Comparison of ENCODE assay signal across 8 cellular contexts in the genomic region with DNA sequence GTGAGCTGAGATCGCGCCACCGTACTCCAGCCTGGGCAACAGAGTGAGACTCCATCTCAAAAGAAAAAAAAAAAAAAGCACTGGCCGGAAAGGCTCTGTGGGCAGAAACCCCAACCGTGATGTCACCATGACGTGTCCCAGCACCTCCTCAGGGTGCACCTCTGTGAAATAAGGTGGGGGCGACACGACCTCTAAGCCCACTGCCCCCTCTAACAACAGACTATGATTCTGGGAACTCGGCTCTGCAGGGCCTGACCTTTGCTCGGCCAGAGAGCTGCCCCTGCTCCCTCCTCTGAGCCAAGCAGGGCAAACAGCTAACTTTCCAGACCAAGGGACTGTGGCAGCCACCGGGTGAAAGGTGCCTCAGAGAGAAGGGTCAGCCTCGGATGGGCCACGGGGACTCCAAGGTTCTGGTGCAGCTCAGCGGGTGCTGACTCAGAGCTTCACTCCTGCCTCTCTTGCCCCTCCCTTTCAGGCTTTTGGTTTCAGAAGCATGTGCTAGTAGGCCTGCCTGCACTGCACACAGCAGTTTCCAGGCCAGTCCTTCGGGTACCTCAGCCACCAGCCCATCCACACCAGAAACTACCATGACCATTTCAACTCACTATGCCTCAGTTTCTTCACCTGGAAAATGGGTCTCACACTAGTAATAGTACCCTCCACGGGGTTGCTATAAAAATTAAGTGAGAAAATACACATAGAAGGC. TPM values are rescaled to one million over a fixed set of nuclear protein-coding genes. Genes with fewer than 3 reads are reported as not detected.
DNase-seq lines count a peak whose midpoint lies in the region; ATAC-seq, FAIRE-seq and TF ChIP-seq lines count a peak whose summit lies in the region.

No MANE protein-coding gene starts in this region.

- no peaks in the 10 kb centered on the region for H3K27me3 ChIP-seq in CD4-positive, alpha-beta memory T cell (ENCODE audit: insufficient read depth, low read length)
- no peaks in the 10 kb centered on the region for H3K27me3 ChIP-seq in GM12878 (replicated peaks in 1 of 2; ENCODE audit: control insufficient read depth in 2 of 2, insufficient read depth in 2 of 2, low read length in 1 of 2)

- peaks cover 74% of the 10 kb centered on the region for H3K4me1 ChIP-seq in CD4-positive, alpha-beta memory T cell (ENCODE audit: insufficient read depth, low read length)
- H3K4me1 ChIP-seq in HEK293 (ENCODE audit: control insufficient read depth, insufficient read depth, low read length) = no peaks in the 10 kb centered on the region
- peaks cover 36% of the 10 kb centered on the region for H3K4me1 ChIP-seq in GM12878 (ENCODE audit: control insufficient read depth, insufficient read depth, low read length)

- H3K27ac Mint-ChIP-seq in CD4-positive, alpha-beta memory T cell = peak overlapping the region; percentile 98 to 100 (median 99)
- H3K27ac Mint-ChIP-seq in memory B cell = peak overlapping the region; percentile 100
- H3K27ac Mint-ChIP-seq in endothelial cell (ENCODE audit: unreplicated experiment) = no peak overlapping the region

- no peak for TF ChIP-seq POLR2A in GM12878 (IDR thresholded peaks at IDR 0.05; ENCODE audit: low read depth, low read length)

- peak overlapping the region; percentile 61 for H3K4me2 ChIP-seq in GM12878 (ENCODE audit: control insufficient read depth, insufficient read depth)

- peak overlapping the region; percentile 72 for H2AFZ ChIP-seq in GM12878 (ENCODE audit: control insufficient read depth, low read depth, low read length)

- DNase-seq in CD4-positive, alpha-beta memory T cell = peak; percentile 46 to 84 (median 50)
- DNase-seq in T-helper 2 cell (peak in 4 of 5 experiments; percentile 40 to 84 (median 50)), GM12878 (ENCODE audit: low read depth, low spot score) (no peak), memory B cell (ENCODE audit: low spot score in 2 of 2) (no peak), stromal cell of bone marrow (ENCODE audit: low read depth) (peak; percentile 76), endothelial cell (ENCODE audit: low spot score) (no peak), HuH-7 (ENCODE audit: low spot score) (no peak)

- H3K4me3 Mint-ChIP-seq in CD4-positive, alpha-beta memory T cell = peak overlapping the region; percentile 74 to 96 (median 85)
- H3K4me3 Mint-ChIP-seq in memory B cell (peak overlapping the region; percentile 44), endothelial cell (ENCODE audit: unreplicated experiment) (no peak overlapping the region)

- H3K4me1 Mint-ChIP-seq in CD4-positive, alpha-beta memory T cell = peaks cover 43 to 83% (median 63%) of the 10 kb centered on the region in 4 donors
- H3K4me1 Mint-ChIP-seq in memory B cell (peaks cover 53% of the 10 kb centered on the region), endothelial cell (ENCODE audit: unreplicated experiment) (peaks cover 30% of the 10 kb centered on the region)

- RAD21 ChIA-PET in GM12878 (lab: Charles Lee; ENCODE audit: unreplicated experiment) = interaction anchor here (0.5 to 7.2 kb wide), 4 partner anchors 11 to 116 kb away, joined by 3 to 141 read pairs (median 4); a partner anchor contains a TSS

- TF ChIP-seq EP300 in GM12878 (IDR thresholded peaks at IDR 0.05; ENCODE audit: borderline replicate concordance in 1 of 2, control insufficient read depth in 1 of 2, low read depth in 2 of 2, low read length in 2 of 2) = no peak

- TF ChIP-seq CTCF in HEK293 (tag by site-specific recombination; IDR thresholded peaks at IDR 0.05) = no peak
- TF ChIP-seq CTCF in GM12878 (IDR thresholded peaks at IDR 0.05 in 2 of 3, conservative IDR thresholded peaks at IDR 0.05 in 1 of 3; ENCODE audit: control insufficient read depth in 2 of 3, extremely low read depth in 1 of 3, insufficient read depth in 1 of 3, low read depth in 3 of 3, low read length in 3 of 3) = no peak
- no peak for TF ChIP-seq CTCF in endothelial cell (IDR thresholded peaks at IDR 0.05; ENCODE audit: unreplicated experiment)

- H3K79me2 ChIP-seq in GM12878 (ENCODE audit: control insufficient read depth, insufficient read depth, low read length) = peaks cover 32% of the 10 kb centered on the region

- intact Hi-C loops in CD4-positive, alpha-beta memory T cell (cut with micrococcal nuclease) = loop anchor here (1.0 kb wide), 1 partner anchor 8 kb away; a partner anchor contains a TSS
- intact Hi-C loops in GM12878 (cut with micrococcal nuclease; ENCODE audit: unreplicated experiment) = no loop called here

- peak overlapping the region in 1 of 2 donors; percentile 16 for H3K4me3 ChIP-seq in CD4-positive, alpha-beta memory T cell (ENCODE audit: low read length in 2 of 2)
- no peak overlapping the region for H3K4me3 ChIP-seq in HEK293 (ENCODE audit: low read depth, low read length)
- H3K4me3 ChIP-seq in GM12878 = no peak overlapping the region; the same call in 1 of the 2 replicates

- no peaks in the 10 kb centered on the region for H3K9me3 Mint-ChIP-seq in CD4-positive, alpha-beta memory T cell
- H3K9me3 Mint-ChIP-seq in memory B cell (no peaks in the 10 kb centered on the region), endothelial cell (ENCODE audit: unreplicated experiment) (no peaks in the 10 kb centered on the region)

- H3K9me3 ChIP-seq in CD4-positive, alpha-beta memory T cell (ENCODE audit: control insufficient read depth in 1 of 2, low read length in 2 of 2) = no peaks in the 10 kb centered on the region
- no peaks in the 10 kb centered on the region for H3K9me3 ChIP-seq in HEK293 (ENCODE audit: control insufficient read depth, insufficient read depth, low read depth, low read length)
- no peaks in the 10 kb centered on the region for H3K9me3 ChIP-seq in GM12878 (replicated peaks; ENCODE audit: control insufficient read depth, insufficient read depth, low read length)

- SMC1A ChIA-PET in GM12878 (lab: Charles Lee; ENCODE audit: uncharacterized antibody, unreplicated experiment) = interaction anchor here (1.0 to 9.5 kb wide), 4 partner anchors 11 to 187 kb away, joined by 3 to 194 read pairs (median 4); a partner anchor contains a TSS

- peak; percentile 80 for ATAC-seq in GM12878
- peak; percentile 19 for ATAC-seq in memory B cell (ENCODE audit: low read depth)

- CTCF ChIA-PET in CD4-positive, alpha-beta memory T cell (lab: Charles Lee; ENCODE audit: partially characterized antibody) = interaction anchor here (0.9 to 20.1 kb wide), 6 partner anchors 8 to 74 kb away, joined by 3 to 446 read pairs (median 14); a partner anchor contains a TSS
- CTCF ChIA-PET in HEK293 (lab: Yijun Ruan, JAX) = interaction anchor here (1.1 to 4.8 kb wide), 3 partner anchors 8 to 72 kb away, joined by 3 to 59 read pairs (median 5); a partner anchor contains a TSS
- CTCF ChIA-PET in GM12878 (lab: Yijun Ruan, JAX) = interaction anchor here (0.6 to 7.4 kb wide), 8 partner anchors 8 to 624 kb away, joined by 3 to 154 read pairs (median 3); a partner anchor contains a TSS

- no TSS peak for BruUV-seq in GM12878 (replicated peaks; lab: Mats Ljungman, UMichigan)

- in situ Hi-C loops in GM12878 (cut with MboI) = loop anchor here (25.0 kb wide), 1 partner anchor 103 kb away; a partner anchor contains a TSS

- H3K36me3 Mint-ChIP-seq in CD4-positive, alpha-beta memory T cell = peaks cover 17 to 46% of the 10 kb centered on the region in 2 donors
- H3K36me3 Mint-ChIP-seq in memory B cell (peaks cover 18% of the 10 kb centered on the region), endothelial cell (ENCODE audit: low read depth, unreplicated experiment) (peaks cover 20% of the 10 kb centered on the region)

- H3K36me3 ChIP-seq in CD4-positive, alpha-beta memory T cell (ENCODE audit: insufficient read depth, low read length) = peaks cover 39% of the 10 kb centered on the region
- H3K36me3 ChIP-seq in HEK293 (ENCODE audit: control insufficient read depth in 2 of 2, insufficient read depth in 1 of 2, low read length in 2 of 2) (peaks cover 0 to 24% of the 10 kb centered on the region in 2 experiments; a peak in 2 of 3 replicates), GM12878 (ENCODE audit: control insufficient read depth in 2 of 2, insufficient read depth in 2 of 2, low read length in 1 of 2) (peaks cover 0 to 7% of the 10 kb centered on the region in 2 experiments; a peak in 3 of 4 replicates)

- peak; percentile 96 for FAIRE-seq in GM12878 (lab: Jason Lieb, UNC)

- H4K20me1 ChIP-seq in GM12878 (ENCODE audit: control insufficient read depth, insufficient read depth) = no peaks in the 10 kb centered on the region

- peak overlapping the region; percentile 71; the same call in 1 of the 2 replicates for H3K9ac ChIP-seq in GM12878 (ENCODE audit: control insufficient read depth, insufficient read depth, low read length)

- POLR2A ChIA-PET in CD4-positive, alpha-beta memory T cell (lab: Charles Lee; ENCODE audit: partially characterized antibody) = interaction anchor here (0.6 to 11.0 kb wide), 10 partner anchors 10 to 121 kb away, joined by 3 to 188 read pairs (median 4); a partner anchor contains a TSS
- POLR2A ChIA-PET in HEK293 (lab: Yijun Ruan, JAX) (interaction anchor here (0.6 to 2.1 kb wide), 2 partner anchors 11 to 14 kb away, joined by 3 to 10 read pairs; a partner anchor contains a TSS), GM12878 (lab: Charles Lee) (interaction anchor here (0.5 to 1.5 kb wide), 6 partner anchors 9 to 110 kb away, joined by 3 to 5 read pairs (median 4); a partner anchor contains a TSS)

- no peaks in the 10 kb centered on the region for H3K27me3 Mint-ChIP-seq in CD4-positive, alpha-beta memory T cell
- H3K27me3 Mint-ChIP-seq in memory B cell = no peaks in the 10 kb centered on the region
- peaks cover 12% of the 10 kb centered on the region for H3K27me3 Mint-ChIP-seq in endothelial cell (ENCODE audit: unreplicated experiment)

- H3K27ac ChIP-seq in CD4-positive, alpha-beta memory T cell (ENCODE audit: low read depth, low read length) = peak overlapping the region; percentile 94
- H3K27ac ChIP-seq in HEK293 (ENCODE audit: extremely low read depth, low read depth, low read length) (no peak overlapping the region), GM12878 (ENCODE audit: control insufficient read depth, insufficient read depth) (peak overlapping the region; percentile 95)

- 1% methylated on average over 13 of the region's 16 CpGs for WGBS in GM12878 (ENCODE audit: insufficient coverage, insufficient replicate concordance, low lambda C conversion rate, missing lambda C conversion rate)

- no peak for TF ChIP-seq RAD21 in GM12878 (IDR thresholded peaks at IDR 0.05; ENCODE audit: insufficient read depth, low read depth, low read length)

RNA-seq across cellular contexts. Expression of a gene that starts 8.0 kb away (rescaled TPM):
- 100 to 1,000 TPM; 140 to 144 TPM for total RNA-seq in CD4-positive, alpha-beta memory T cell
- 100 to 1,000 TPM; 176 to 220 TPM for polyA plus RNA-seq in CD4-positive, alpha-beta memory T cell
- total RNA-seq in GM12878 (2013; cell fraction: nucleolus; rRNA removed) = 34.9 and 36.4 TPM in 2 replicates
- total RNA-seq in GM12878 (2014; rRNA removed) (35.6 and 40.0 TPM in 2 replicates), GM12878 (2014; rRNA removed; fragmentation: Illumina TruSeq; extraction: Trizol) (16.8 and 17.0 TPM in 2 replicates), GM12878 (2021) (26.9 and 34.6 TPM in 2 replicates), endothelial cell (ENCODE audit: unreplicated experiment) (78.5 TPM)
- polyA plus RNA-seq in GM12878 (2011; ENCODE audit: low read depth) = 19.0 TPM
- polyA plus RNA-seq in GM12878 (2011; rRNA removed) (23.5 and 38.3 TPM in 2 replicates), GM12878 (2014; fragmentation: Illumina TruSeq; extraction: Trizol) (26.5 and 27.0 TPM in 2 replicates), GM12878 (2014; fragmentation: Nextera tagmentation; extraction: Ambion mirVana) (10 to 100 TPM in 1 of 2 experiments, 1 to 10 TPM in 1; 6.1 to 11.7 TPM), GM12878 (2014; rRNA removed) (15.7 and 23.3 TPM in 2 replicates), GM12878 (2016; fragmentation: Nextera tagmentation; extraction: Ambion mirVana) (10 to 100 TPM; 25.4 to 30.6 TPM)
- polyA plus RNA-seq in GM12878 (2011; cell fraction: cytosol; rRNA removed) = 51.8 and 64.4 TPM in 2 replicates
- 46.9 and 55.2 TPM in 2 replicates for polyA plus RNA-seq in GM12878 (2011; cell fraction: nucleus; rRNA removed)
- polyA plus RNA-seq in GM12878 (2012) = 34.2 and 49.8 TPM in 2 replicates
- polyA minus RNA-seq in GM12878 (2011; rRNA and poly(A)+ RNA removed) = 38.6 and 47.2 TPM in 2 replicates
- polyA minus RNA-seq in GM12878 (2011; cell fraction: cytosol; rRNA and poly(A)+ RNA removed) = 12.0 and 13.7 TPM in 2 replicates
- polyA minus RNA-seq in GM12878 (2011; cell fraction: nucleus; rRNA and poly(A)+ RNA removed) = 9.4 and 10.2 TPM in 2 replicates

RNA-seq across cellular contexts. Expression of a gene that starts 13.9 kb away (rescaled TPM):
- 10 to 100 TPM; 31.1 to 33.6 TPM for total RNA-seq in CD4-positive, alpha-beta memory T cell
- 100 to 1,000 TPM in 1 of 2 donors, 10 to 100 TPM in 1; 84.3 to 101 TPM for polyA plus RNA-seq in CD4-positive, alpha-beta memory T cell
- 19.8 and 82.8 TPM in 2 replicates for total RNA-seq in GM12878 (2013; cell fraction: nucleolus; rRNA removed)
- 41.9 and 42.3 TPM in 2 replicates for total RNA-seq in GM12878 (2014; rRNA removed)
- total RNA-seq in GM12878 (2014; rRNA removed; fragmentation: Illumina TruSeq; extraction: Trizol) = 27.2 and 28.5 TPM in 2 replicates
- 42.0 and 45.1 TPM in 2 replicates for total RNA-seq in GM12878 (2021)
- polyA plus RNA-seq in GM12878 (2011; ENCODE audit: low read depth) = 23.5 TPM
- polyA plus RNA-seq in GM12878 (2011; rRNA removed) = 26.3 and 54.9 TPM in 2 replicates
- 79.6 and 84.9 TPM in 2 replicates for polyA plus RNA-seq in GM12878 (2011; cell fraction: cytosol; rRNA removed)
- 82.3 and 86.2 TPM in 2 replicates for polyA plus RNA-seq in GM12878 (2011; cell fraction: nucleus; rRNA removed)
- polyA plus RNA-seq in GM12878 (2012) = 34.0 and 41.6 TPM in 2 replicates
- polyA plus RNA-seq in GM12878 (2014; fragmentation: Illumina TruSeq; extraction: Trizol) = 15.8 and 41.6 TPM in 2 replicates
- 100 to 1,000 TPM in 1 of 2 experiments, 10 to 100 TPM in 1; 72.6 to 104 TPM for polyA plus RNA-seq in GM12878 (2014; fragmentation: Nextera tagmentation; extraction: Ambion mirVana)
- 67.7 and 72.6 TPM in 2 replicates for polyA plus RNA-seq in GM12878 (2014; rRNA removed)
- 100 to 1,000 TPM in 1 of 2 experiments, 10 to 100 TPM in 1; 90.9 to 106 TPM for polyA plus RNA-seq in GM12878 (2016; fragmentation: Nextera tagmentation; extraction: Ambion mirVana)
- 14.6 and 25.1 TPM in 2 replicates for polyA minus RNA-seq in GM12878 (2011; rRNA and poly(A)+ RNA removed)
- polyA minus RNA-seq in GM12878 (2011; cell fraction: cytosol; rRNA and poly(A)+ RNA removed) = 11.8 and 12.7 TPM in 2 replicates
- 11.6 and 18.2 TPM in 2 replicates for polyA minus RNA-seq in GM12878 (2011; cell fraction: nucleus; rRNA and poly(A)+ RNA removed)
- total RNA-seq in endothelial cell (ENCODE audit: unreplicated experiment) = 31.7 TPM

RNA-seq across cellular contexts. Expression of a gene that starts 14.3 kb away (rescaled TPM):
- total RNA-seq in CD4-positive, alpha-beta memory T cell = 10 to 100 TPM; 66.2 to 66.3 TPM
- 100 to 1,000 TPM in 1 of 2 donors, 10 to 100 TPM in 1; 78.9 to 101 TPM for polyA plus RNA-seq in CD4-positive, alpha-beta memory T cell
- 31.5 and 34.1 TPM in 2 replicates for total RNA-seq in GM12878 (2013; cell fraction: nucleolus; rRNA removed)
- total RNA-seq in GM12878 (2014; rRNA removed) (97.1 and 114 TPM in 2 replicates), GM12878 (2014; rRNA removed; fragmentation: Illumina TruSeq; extraction: Trizol) (70.6 and 71.7 TPM in 2 replicates), GM12878 (2021) (64.8 and 66.3 TPM in 2 replicates), endothelial cell (ENCODE audit: unreplicated experiment) (67.6 TPM)
- 28.2 TPM for polyA plus RNA-seq in GM12878 (2011; ENCODE audit: low read depth)
- polyA plus RNA-seq in GM12878 (2011; rRNA removed) (33.2 and 50.7 TPM in 2 replicates), GM12878 (2014; fragmentation: Illumina TruSeq; extraction: Trizol) (49.8 and 93.1 TPM in 2 replicates), GM12878 (2014; fragmentation: Nextera tagmentation; extraction: Ambion mirVana) (1 to 10 TPM; 4.4 to 5.5 TPM), GM12878 (2014; rRNA removed) (95.4 and 104 TPM in 2 replicates), GM12878 (2016; fragmentation: Nextera tagmentation; extraction: Ambion mirVana) (100 to 1,000 TPM; 118 to 140 TPM)
- 74.8 and 117 TPM in 2 replicates for polyA plus RNA-seq in GM12878 (2011; cell fraction: cytosol; rRNA removed)
- polyA plus RNA-seq in GM12878 (2011; cell fraction: nucleus; rRNA removed) = 96.5 and 123 TPM in 2 replicates
- polyA plus RNA-seq in GM12878 (2012) = 54.1 and 62.5 TPM in 2 replicates
- polyA minus RNA-seq in GM12878 (2011; rRNA and poly(A)+ RNA removed) = 40.1 and 64.8 TPM in 2 replicates
- polyA minus RNA-seq in GM12878 (2011; cell fraction: cytosol; rRNA and poly(A)+ RNA removed) = 18.0 and 22.5 TPM in 2 replicates
- polyA minus RNA-seq in GM12878 (2011; cell fraction: nucleus; rRNA and poly(A)+ RNA removed) = 23.2 and 29.2 TPM in 2 replicates

RNA-seq across cellular contexts. Expression of a gene that starts 23.4 kb away (rescaled TPM):
- total RNA-seq in CD4-positive, alpha-beta memory T cell = 1 to 10 TPM; 1.0 to 1.2 TPM
- under 1 TPM; 0.17 to 0.32 TPM for polyA plus RNA-seq in CD4-positive, alpha-beta memory T cell
- total RNA-seq in GM12878 (2013; cell fraction: nucleolus; rRNA removed) = 0.39 and 0.77 TPM in 2 replicates
- total RNA-seq in GM12878 (2014; rRNA removed) (0.17 TPM in 1 of 2 replicates, not detected in the other), GM12878 (2014; rRNA removed; fragmentation: Illumina TruSeq; extraction: Trizol) (0.09 TPM in 2 replicates), GM12878 (2021) (0.13 and 0.36 TPM in 2 replicates), endothelial cell (ENCODE audit: unreplicated experiment) (0.77 TPM)
- not detected for polyA plus RNA-seq in GM12878 (2011; ENCODE audit: low read depth)
- polyA plus RNA-seq in GM12878 (2011; rRNA removed) (0.03 TPM in 1 of 2 replicates, not detected in the other), GM12878 (2014; fragmentation: Illumina TruSeq; extraction: Trizol) (0.07 and 0.10 TPM in 2 replicates), GM12878 (2014; fragmentation: Nextera tagmentation; extraction: Ambion mirVana) (not detected), GM12878 (2014; rRNA removed) (0.22 and 0.24 TPM in 2 replicates), GM12878 (2016; fragmentation: Nextera tagmentation; extraction: Ambion mirVana) (under 1 TPM in 1 of 2 experiments, not detected in 1; 0.11 TPM)
- polyA plus RNA-seq in GM12878 (2011; cell fraction: cytosol; rRNA removed) = 0.03 and 0.10 TPM in 2 replicates
- polyA plus RNA-seq in GM12878 (2011; cell fraction: nucleus; rRNA removed) = 0.70 and 0.92 TPM in 2 replicates
- 0.15 and 0.38 TPM in 2 replicates for polyA plus RNA-seq in GM12878 (2012)
- polyA minus RNA-seq in GM12878 (2011; rRNA and poly(A)+ RNA removed) = 0.29 and 1.2 TPM in 2 replicates
- polyA minus RNA-seq in GM12878 (2011; cell fraction: cytosol; rRNA and poly(A)+ RNA removed) = not detected in 2 replicates
- 1.9 and 3.5 TPM in 2 replicates for polyA minus RNA-seq in GM12878 (2011; cell fraction: nucleus; rRNA and poly(A)+ RNA removed)

Comparison
In these comparisons a context has a peak if more than half of its experiments do, and no peak if none do; other contexts are left out.
1. DNase-seq: peak in CD4-positive, alpha-beta memory T cell (5 of 5), T-helper 2 cell (4 of 5) and stromal cell of bone marrow (single experiment); none in GM12878 (single experiment), memory B cell (0 of 2), endothelial cell (single experiment) and HuH-7 (single experiment).